In the genomic region with DNA sequence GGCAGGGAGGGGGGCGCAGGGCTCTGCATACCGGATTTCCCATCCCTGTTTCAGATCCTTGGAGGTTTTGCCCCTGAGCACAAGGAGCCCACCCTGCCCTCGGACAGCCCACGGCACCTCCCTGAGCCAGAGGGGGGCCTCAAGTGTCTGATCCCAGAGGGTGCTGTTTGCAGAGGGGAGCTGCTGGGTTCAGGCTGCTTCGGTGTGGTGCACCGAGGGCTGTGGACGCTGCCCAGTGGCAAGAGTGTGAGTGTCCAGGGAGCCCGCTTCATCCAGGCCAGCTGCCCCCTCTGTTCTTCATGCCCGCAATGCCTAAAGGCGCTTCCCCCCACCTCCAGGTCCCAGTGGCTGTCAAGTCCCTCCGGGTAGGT, we compare ENCODE assay signal across 11 cellular contexts. TPM values are rescaled to one million over a fixed set of nuclear protein-coding genes. Genes with fewer than 3 reads are reported as not detected.
DNase-seq lines count a peak whose midpoint lies in the region; ATAC-seq and TF ChIP-seq lines count a peak whose summit lies in the region.
"Had no signal": no experiment of that assay in that cellular context is flagged by ENCODE, and none has a peak within 500 bp of the region (broad histone marks: within the 10 kb centered on the region; RNA-seq: fewer than 3 reads in every experiment).

No MANE protein-coding gene starts in this region.

- TSS peak; percentile 58 for BruUV-seq in Panc1 (replicated peaks; lab: Mats Ljungman, UMichigan)

- CTCF ChIA-PET in Panc1 (lab: Charles Lee), result interaction anchor here (0.6 kb wide), 1 partner anchor 378 kb away, joined by 3 read pairs; no protein-coding TSS in a partner anchor

- no peak for ATAC-seq in activated T-cell treated with anti-CD3 and anti-CD28 coated beads, Interleukin-2, amount 50 U/mL, for 72 hours (replicated peaks in 1 of 2)
- no peak for ATAC-seq in Panc1
- ATAC-seq in stimulated activated memory B cell treated with anti-CD40 and anti-IgM and Interleukin-4, amounts not matched to agents 10 μg/mL and 1 μg/mL and 100 μg/mL, for 72 hours, result no peak

- H3K4me1 ChIP-seq in Panc1 (ENCODE audit: control insufficient read depth, insufficient read depth, low read length), result no peaks in the 10 kb centered on the region
- H3K4me1 ChIP-seq in iPS DF 6.9 (ENCODE audit: control insufficient read depth, insufficient read depth, low read length), result peaks cover 8% of the 10 kb centered on the region
- H3K4me1 ChIP-seq: HAP-1 had no signal

- peaks cover 2% of the 10 kb centered on the region; the same call in 1 of the 2 replicates for H3K36me3 ChIP-seq in Panc1 (ENCODE audit: control insufficient read depth, insufficient read depth, low read length)
- H3K36me3 ChIP-seq in iPS DF 6.9 (ENCODE audit: control insufficient read depth, insufficient read depth, low read length), result no peaks in the 10 kb centered on the region
- H3K36me3 ChIP-seq: HAP-1 had no signal

- no peaks in the 10 kb centered on the region for H3K27me3 ChIP-seq in Panc1 (ENCODE audit: control insufficient read depth, insufficient read depth, low read length)
- no peaks in the 10 kb centered on the region for H3K27me3 ChIP-seq in iPS DF 6.9 (ENCODE audit: control insufficient read depth, insufficient read depth, low read length)
- H3K27me3 ChIP-seq: testis had no signal

- intact Hi-C loops in Panc1 (cut with micrococcal nuclease; ENCODE audit: unreplicated experiment), result no loop called here

- H3K36me3 Mint-ChIP-seq in activated T-cell treated with anti-CD3 and anti-CD28 coated beads, Interleukin-2, amount 50 U/mL, for 72 hours (ENCODE audit: insufficient read depth in 2 of 2), result peaks cover 2 to 4% of the 10 kb centered on the region in 2 donors
- H3K36me3 Mint-ChIP-seq in stimulated activated memory B cell treated with anti-CD40 and anti-IgM and Interleukin-4, amounts not matched to agents 10 μg/mL and 1 μg/mL and 100 μg/mL, for 72 hours, result peaks cover 7% of the 10 kb centered on the region

- H3K27ac ChIP-seq in Panc1 (ENCODE audit: low read length), result no peak overlapping the region
- H3K27ac ChIP-seq in iPS DF 6.9 (ENCODE audit: low read length), result no peak overlapping the region
- H3K27ac ChIP-seq: testis had no signal

- peak overlapping the region; percentile 75 to 86 for H3K4me3 Mint-ChIP-seq in activated T-cell treated with anti-CD3 and anti-CD28 coated beads, Interleukin-2, amount 50 U/mL, for 72 hours
- H3K4me3 Mint-ChIP-seq in stimulated activated memory B cell treated with anti-CD40 and anti-IgM and Interleukin-4, amounts not matched to agents 10 μg/mL and 1 μg/mL and 100 μg/mL, for 72 hours, result peak overlapping the region; percentile 56

- POLR2A ChIA-PET in Panc1 (lab: Charles Lee), result no interaction called here

- peaks cover 8% of the 10 kb centered on the region for H3K4me1 Mint-ChIP-seq in activated T-cell treated with anti-CD3 and anti-CD28 coated beads, Interleukin-2, amount 50 U/mL, for 72 hours (ENCODE audit: low read depth)
- H3K4me1 Mint-ChIP-seq in stimulated activated memory B cell treated with anti-CD40 and anti-IgM and Interleukin-4, amounts not matched to agents 10 μg/mL and 1 μg/mL and 100 μg/mL, for 72 hours, result peaks cover 12% of the 10 kb centered on the region

- H3K27me3 Mint-ChIP-seq in activated T-cell treated with anti-CD3 and anti-CD28 coated beads, Interleukin-2, amount 50 U/mL, for 72 hours (ENCODE audit: low read depth), result peaks cover 39% of the 10 kb centered on the region
- peaks cover 48% of the 10 kb centered on the region for H3K27me3 Mint-ChIP-seq in stimulated activated memory B cell treated with anti-CD40 and anti-IgM and Interleukin-4, amounts not matched to agents 10 μg/mL and 1 μg/mL and 100 μg/mL, for 72 hours

- peaks cover 2 to 3% of the 10 kb centered on the region in 2 donors for H3K9me3 Mint-ChIP-seq in activated T-cell treated with anti-CD3 and anti-CD28 coated beads, Interleukin-2, amount 50 U/mL, for 72 hours
- peaks cover 7% of the 10 kb centered on the region for H3K9me3 Mint-ChIP-seq in stimulated activated memory B cell treated with anti-CD40 and anti-IgM and Interleukin-4, amounts not matched to agents 10 μg/mL and 1 μg/mL and 100 μg/mL, for 72 hours

- DNase-seq in activated T-cell treated with anti-CD3 and anti-CD28 coated beads, Interleukin-2, amount 50 U/mL, for 72 hours, result no peak
- no peak for DNase-seq in activated T-cell treated with anti-CD3 and anti-CD28 coated beads, Interleukin-2, amount 50 U/mL, for 1 hour
- no peak for DNase-seq in Panc1 (ENCODE audit: low read depth, low spot score)
- DNase-seq in iPS DF 6.9 (ENCODE audit: low read depth, low spot score), result no peak
- DNase-seq in HCEC 1CT, result no peak
- no peak for DNase-seq in C1 segment of cervical spinal cord (lab: John Stamatoyannopoulos, UW)
- no peak for DNase-seq in mucosa of gallbladder (ENCODE audit: low spot score)

- H3K9me3 ChIP-seq in Panc1 (ENCODE audit: control insufficient read depth, insufficient read depth, low read depth, low read length) (peaks cover 3% of the 10 kb centered on the region; the same call in 1 of the 2 replicates), iPS DF 6.9 (ENCODE audit: control insufficient read depth, insufficient read depth, low read length) (no peaks in the 10 kb centered on the region)
- H3K9me3 ChIP-seq: testis had no signal

- in situ Hi-C loops in Panc1 (cut with HindIII; ENCODE audit: low pct_unique_long_range_greater_than_20kb, low sequenced_read_pairs), result no loop called here

- no peak overlapping the region for H3K27ac Mint-ChIP-seq in activated T-cell treated with anti-CD3 and anti-CD28 coated beads, Interleukin-2, amount 50 U/mL, for 72 hours
- H3K27ac Mint-ChIP-seq in stimulated activated memory B cell treated with anti-CD40 and anti-IgM and Interleukin-4, amounts not matched to agents 10 μg/mL and 1 μg/mL and 100 μg/mL, for 72 hours, result no peak overlapping the region

- TF ChIP-seq CTCF in Panc1 (IDR thresholded peaks at IDR 0.05), result no peak

- WGBS in iPS DF 6.9 (ENCODE audit: insufficient coverage, insufficient read length), result no CpG with 5 or more reads among the region's 11 CpGs

- H3K4me3 ChIP-seq in Panc1 (ENCODE audit: low read depth in 2 of 2, low read length in 2 of 2) (no peak overlapping the region), iPS DF 6.9 (ENCODE audit: low read length) (peak overlapping the region; percentile 31; the same call in 1 of the 2 replicates)
- H3K4me3 ChIP-seq: HAP-1 had no signal

RNA-seq across cellular contexts. Expression of gene TNK1, which starts 2.5 kb away (rescaled TPM):
- total RNA-seq in activated T-cell treated with anti-CD3 and anti-CD28 coated beads, Interleukin-2, amount 50 U/mL, for 72 hours, result 1 to 10 TPM; 5.5 to 6.5 TPM
- total RNA-seq in Panc1 (2021; ENCODE audit: unreplicated experiment) (6.2 TPM), mucosa of gallbladder (11.7 TPM)
- polyA plus RNA-seq in Panc1 (2012; ENCODE audit: insufficient read length), result 7.2 TPM

RNA-seq across cellular contexts. Expression of gene PLSCR3, which starts 11.0 kb away (rescaled TPM):
- total RNA-seq in activated T-cell treated with anti-CD3 and anti-CD28 coated beads, Interleukin-2, amount 50 U/mL, for 72 hours, result 10 to 100 TPM; 60.5 to 62.6 TPM
- total RNA-seq in Panc1 (2021; ENCODE audit: unreplicated experiment) (32.0 TPM), mucosa of gallbladder (39.7 TPM)
- 68.3 TPM for polyA plus RNA-seq in Panc1 (2012; ENCODE audit: insufficient read length)

RNA-seq across cellular contexts. Expression of gene TMEM256, which starts 20.5 kb away (rescaled TPM):
- total RNA-seq in activated T-cell treated with anti-CD3 and anti-CD28 coated beads, Interleukin-2, amount 50 U/mL, for 72 hours, result 10 to 100 TPM; 64.8 to 88.2 TPM
- total RNA-seq in Panc1 (2021; ENCODE audit: unreplicated experiment) (35.8 TPM), mucosa of gallbladder (67.5 TPM)
- 35.1 TPM for polyA plus RNA-seq in Panc1 (2012; ENCODE audit: insufficient read length)

RNA-seq across cellular contexts. Expression of gene NLGN2, which starts 24.3 kb away (rescaled TPM):
- total RNA-seq in activated T-cell treated with anti-CD3 and anti-CD28 coated beads, Interleukin-2, amount 50 U/mL, for 72 hours, result 10 to 100 TPM; 17.4 to 19.8 TPM
- total RNA-seq in Panc1 (2021; ENCODE audit: unreplicated experiment) (33.6 TPM), mucosa of gallbladder (35.2 TPM)
- 42.7 TPM for polyA plus RNA-seq in Panc1 (2012; ENCODE audit: insufficient read length)

RNA-seq across cellular contexts. Expression of gene TMEM95, which starts 28.4 kb away (rescaled TPM):
- total RNA-seq in activated T-cell treated with anti-CD3 and anti-CD28 coated beads, Interleukin-2, amount 50 U/mL, for 72 hours, result under 1 TPM in 1 of 2 donors, not detected in 1; 0.34 TPM
- not detected for total RNA-seq in Panc1 (2021; ENCODE audit: unreplicated experiment)
- not detected for polyA plus RNA-seq in Panc1 (2012; ENCODE audit: insufficient read length)
- total RNA-seq in mucosa of gallbladder, result not detected
- total RNA-seq: frontal cortex had no signal
